9 cellular contexts compared by ENCODE assay signal in genomic region chr1:1431845-1432565, GRCh38. TPM values are rescaled to one million over a fixed set of nuclear protein-coding genes. Genes with fewer than 3 reads are reported as not detected.
A peak's percentile ranks its signal among the peaks of the same experiment; 100 is the strongest.
DNase-seq lines count a peak whose midpoint lies in the region; ATAC-seq and TF ChIP-seq lines count a peak whose summit lies in the region.
"Had no signal": no experiment of that assay in that cellular context is flagged by ENCODE, and none has a peak within 500 bp of the region (broad histone marks: within the 10 kb centered on the region; RNA-seq: fewer than 3 reads in every experiment).

No MANE protein-coding gene starts in this region.

- peaks cover 53 to 84% (median 75%) of the 10 kb centered on the region in 9 donors for H3K4me1 ChIP-seq in heart right ventricle
- no peaks in the 10 kb centered on the region for H3K4me1 ChIP-seq in parathyroid adenoma

- H3K27ac ChIP-seq in C4-2B (peak overlapping the region; percentile 100), RWPE1 (peak overlapping the region; percentile 57), heart right ventricle (peak overlapping the region; percentile 79 to 98 (median 92)), parathyroid adenoma (peak overlapping the region; percentile 62)

- POLR2A ChIA-PET in RWPE1 (lab: Yijun Ruan, JAX; ENCODE audit: low non-redundant PET): no interaction called here

- no peak overlapping the region for H3K4me3 ChIP-seq in heart right ventricle
- no peak overlapping the region for H3K4me3 ChIP-seq in parathyroid adenoma (ENCODE audit: low read depth, low read length)

- peak; percentile 4 to 43 (median 20) for ATAC-seq in heart right ventricle

- no peak overlapping the region for H3K4me2 ChIP-seq in parathyroid adenoma (ENCODE audit: low read length)

- H3K27me3 ChIP-seq in heart right ventricle (peaks cover 0 to 50% (median 9%) of the 10 kb centered on the region in 7 donors), parathyroid adenoma (ENCODE audit: control insufficient read depth, insufficient read depth, low read length) (no peaks in the 10 kb centered on the region)

- CTCF ChIA-PET in RWPE1 (lab: Yijun Ruan, JAX): no interaction called here

- in situ Hi-C loops in G401 (cut with HindIII; ENCODE audit: low sequenced_read_pairs): loop anchor here (10.0 kb wide), 1 partner anchor 57 kb away; the partner anchor contains the start of gene AURKAIP1

- H2AFZ ChIP-seq in parathyroid adenoma: no peak overlapping the region

- DNase-seq in RWPE1 (ENCODE audit: low spot score): no peak
- peak; percentile 61 to 82 for DNase-seq in heart right ventricle
- DNase-seq in activated CD8-positive, alpha-beta memory T cell treated with anti-CD3 and anti-CD28 coated beads for 24 hours: no peak
- no peak for DNase-seq in G401 (ENCODE audit: low spot score)
- DNase-seq in stimulated activated CD4-positive, alpha-beta T cell treated with anti-CD3 and anti-CD28 coated beads, Interleukin-15, amount 100 ng/mL, for 24 hours: no peak
- no peak for DNase-seq in EL

- no peaks in the 10 kb centered on the region for H3K9me3 ChIP-seq in heart right ventricle
- no peaks in the 10 kb centered on the region for H3K9me3 ChIP-seq in parathyroid adenoma (ENCODE audit: control insufficient read depth, low read length)

- no peak for TF ChIP-seq CTCF in C4-2B (conservative IDR thresholded peaks at IDR 0.05)
- TF ChIP-seq CTCF in RWPE1 (conservative IDR thresholded peaks at IDR 0.05; ENCODE audit: low read depth): no peak
- TF ChIP-seq CTCF in heart right ventricle (IDR thresholded peaks at IDR 0.05): no peak
- TF ChIP-seq CTCF in parathyroid adenoma (IDR thresholded peaks at IDR 0.05): no peak

- intact Hi-C loops in heart right ventricle (cut with DNase I): loop anchor here in 1 of 10 donors (10.0 kb wide), 1 partner anchor 73 kb away; no protein-coding TSS in a partner anchor

- H3K36me3 ChIP-seq in heart right ventricle (no peaks in the 10 kb centered on the region), parathyroid adenoma (ENCODE audit: control insufficient read depth, insufficient read depth, low read length) (no peaks in the 10 kb centered on the region)

- no peaks in the 10 kb centered on the region for H3K79me2 ChIP-seq in parathyroid adenoma

- no peak overlapping the region for H3K9ac ChIP-seq in parathyroid adenoma

- 34 to 46% methylated on average over 20 of the region's 20 CpGs for WGBS in heart right ventricle, 2 donors

RNA-seq across cellular contexts. Expression of gene VWA1, which starts 3.5 kb away (rescaled TPM):
- 10 to 100 TPM; 10.8 to 52.8 (median 14.1) TPM for total RNA-seq in heart right ventricle
- polyA plus RNA-seq in heart right ventricle: 10 to 100 TPM; 13.9 to 27.5 TPM
- 20.3 and 26.8 TPM in 2 replicates for total RNA-seq in G401 (2014; rRNA removed; shearing (Covaris generic))

RNA-seq across cellular contexts. Expression of gene ANKRD65, which starts 10.9 kb away (rescaled TPM):
- 1 to 10 TPM in 7 of 10 donors, under 1 TPM in 3; 0.37 to 2.5 (median 1.8) TPM for total RNA-seq in heart right ventricle
- 1 to 10 TPM; 1.2 to 3.1 TPM for polyA plus RNA-seq in heart right ventricle
- total RNA-seq in G401 (2014; rRNA removed; shearing (Covaris generic)): 0.43 and 0.54 TPM in 2 replicates
- total RNA-seq: glomerular endothelial cell had no signal

RNA-seq across cellular contexts. Expression of gene ATAD3C, which starts 17.5 kb away (rescaled TPM):
- total RNA-seq in heart right ventricle: 1 to 10 TPM in 5 of 10 donors, under 1 TPM in 5; 0.11 to 2.2 (median 1.2) TPM
- under 1 TPM; 0.49 to 0.66 TPM for polyA plus RNA-seq in heart right ventricle
- 0.14 TPM in 1 of 2 replicates, not detected in the other for total RNA-seq in G401 (2014; rRNA removed; shearing (Covaris generic))
- total RNA-seq: glomerular endothelial cell had no signal

RNA-seq across cellular contexts. Expression of gene MRPL20, which starts 24.9 kb away (rescaled TPM):
- total RNA-seq in heart right ventricle: 100 to 1,000 TPM; 116 to 162 (median 132) TPM
- 100 to 1,000 TPM; 124 to 224 TPM for polyA plus RNA-seq in heart right ventricle
- 60.9 and 75.0 TPM in 2 replicates for total RNA-seq in G401 (2014; rRNA removed; shearing (Covaris generic))

RNA-seq across cellular contexts. Expression of gene CCNL2, which starts 32.9 kb away (rescaled TPM):
- 10 to 100 TPM; 38.5 to 77.5 (median 47.7) TPM for total RNA-seq in heart right ventricle
- polyA plus RNA-seq in heart right ventricle: 100 to 1,000 TPM in 1 of 2 donors, 10 to 100 TPM in 1; 57.3 to 243 TPM
- 79.4 and 105 TPM in 2 replicates for total RNA-seq in G401 (2014; rRNA removed; shearing (Covaris generic))

Comparison
In these comparisons a context has a peak if more than half of its experiments do, and no peak if none do; other contexts are left out.
1. DNase-seq: peak in heart right ventricle (2 of 2); none in RWPE1 (single experiment), activated CD8-positive, alpha-beta memory T cell treated with anti-CD3 and anti-CD28 coated beads for 24 hours (single experiment), G401 (single experiment), stimulated activated CD4-positive, alpha-beta T cell treated with anti-CD3 and anti-CD28 coated beads, Interleukin-15, amount 100 ng/mL, for 24 hours (single experiment) and EL (single experiment).
2. Peak in every context shown above with its lines, with median percentiles within 50 percentile points of each other: H3K27ac ChIP-seq.